ENCODE assay signal across 25 cellular contexts in the genomic region with DNA sequence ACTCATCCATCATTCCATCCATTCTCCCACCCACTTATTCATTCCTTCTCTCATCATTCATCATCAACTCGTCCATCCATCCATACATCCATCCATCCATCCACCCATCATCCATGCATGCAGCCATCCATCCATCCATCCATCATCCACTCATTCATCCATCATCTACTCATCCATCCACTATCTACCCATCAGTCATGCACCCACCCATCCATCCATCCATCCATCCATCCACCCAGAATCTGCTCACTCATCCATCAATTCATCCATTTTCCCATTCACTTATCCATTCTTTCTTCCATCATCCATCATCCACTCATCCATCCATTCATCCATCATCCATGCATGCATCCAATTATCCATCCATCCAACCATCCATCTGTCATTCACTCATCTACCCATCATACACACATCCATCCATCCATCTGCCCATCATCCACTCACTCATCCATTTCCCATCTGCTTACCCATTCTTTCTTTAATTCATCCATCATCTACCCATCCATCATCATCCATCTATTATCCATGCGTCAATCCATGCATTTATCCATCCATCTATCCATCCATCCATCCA.
A peak's percentile ranks its signal among the peaks of the same experiment; 100 is the strongest.
DNase-seq lines count a peak whose midpoint lies in the region; FAIRE-seq and TF ChIP-seq lines count a peak whose summit lies in the region.
"Had no signal": no experiment of that assay in that cellular context is flagged by ENCODE, and none has a peak within 500 bp of the region (broad histone marks: within the 10 kb centered on the region; RNA-seq: fewer than 3 reads in every experiment).

No MANE protein-coding gene starts in this region.

- no peaks in the 10 kb centered on the region for H3K4me1 Mint-ChIP-seq in activated naive CD8-positive, alpha-beta T cell treated with anti-CD3 and anti-CD28 coated beads for 36 hours
- H3K4me1 Mint-ChIP-seq: CD14-positive monocyte; CD4-positive, alpha-beta memory T cell; CD4-positive, CD25-positive, alpha-beta regulatory T cell; CD8-positive, alpha-beta memory T cell had no signal

- no peak overlapping the region for H2AFZ ChIP-seq in H1 (ENCODE audit: low read length)

- DNase-seq in HTR-8/SVneo (ENCODE audit: insufficient read length, low spot score) (no peak), H1 (ENCODE audit: low read depth in 1 of 2, low spot score in 2 of 2) (no peak), iPS-NIHi7 (ENCODE audit: extremely low spot score) (no peak)
- DNase-seq in activated naive CD8-positive, alpha-beta T cell treated with anti-CD3 and anti-CD28 coated beads for 36 hours = no peak
- DNase-seq: 8988T; ACHN; BE2C; CD4-positive, alpha-beta memory T cell; CD4-positive, CD25-positive, alpha-beta regulatory T cell; CD8-positive, alpha-beta memory T cell; COR-L47; DMS 273 treated with DMSO at 0.1 percent for 48 hours; DMS153; DMS53; DMS79; DND-41; EL; GDM1 had no signal

- no peak overlapping the region for H2BK120ac ChIP-seq in H1 (replicated peaks; ENCODE audit: low read depth, low read length)

- H3K36me3 ChIP-seq in HEK293 (ENCODE audit: control insufficient read depth in 2 of 2, insufficient read depth in 1 of 2, low read length in 2 of 2) = no peaks in the 10 kb centered on the region
- H3K36me3 ChIP-seq in H1 (ENCODE audit: control insufficient read depth in 2 of 4, insufficient read depth in 4 of 4, low read length in 3 of 4) = no peaks in the 10 kb centered on the region
- H3K36me3 ChIP-seq: BE2C, BLaER1 had no signal

- H3K4me2 ChIP-seq in H1 (ENCODE audit: insufficient read depth in 1 of 2, low read depth in 2 of 2, low read length in 2 of 2) = no peak overlapping the region
- H3K4me2 ChIP-seq: BLaER1 had no signal

- no peak overlapping the region for H3K4me3 Mint-ChIP-seq in activated naive CD8-positive, alpha-beta T cell treated with anti-CD3 and anti-CD28 coated beads for 36 hours
- H3K4me3 Mint-ChIP-seq: CD14-positive monocyte; CD4-positive, alpha-beta memory T cell; CD4-positive, CD25-positive, alpha-beta regulatory T cell; CD8-positive, alpha-beta memory T cell had no signal

- TF ChIP-seq POLR2A in H1 (IDR thresholded peaks at IDR 0.05; ENCODE audit: control extremely low read depth in 1 of 2, low read depth in 2 of 2, low read length in 2 of 2) = no peak

- peaks cover 8% of the 10 kb centered on the region for H3K27me3 Mint-ChIP-seq in activated naive CD8-positive, alpha-beta T cell treated with anti-CD3 and anti-CD28 coated beads for 36 hours

- H2BK15ac ChIP-seq in H1 (ENCODE audit: low read length) = no peak overlapping the region

- no peak overlapping the region for H3K27ac ChIP-seq in HEK293 (ENCODE audit: extremely low read depth, low read depth, low read length)
- H3K27ac ChIP-seq in H1 (ENCODE audit: low read depth, low read length) = no peak overlapping the region
- H3K27ac ChIP-seq: BLaER1 had no signal

- no peak overlapping the region for H3K18ac ChIP-seq in H1 (ENCODE audit: extremely low read depth, low read length)

- H4K20me1 ChIP-seq in H1 (replicated peaks in 1 of 2; ENCODE audit: control insufficient read depth in 1 of 2, insufficient read depth in 2 of 2, low read length in 2 of 2) = peaks cover 0 to 3% of the 10 kb centered on the region in 2 experiments
- H4K20me1 ChIP-seq: BLaER1 had no signal

- H3K79me1 ChIP-seq in H1 (ENCODE audit: low read depth, low read length) = no peaks in the 10 kb centered on the region

- H2BK20ac ChIP-seq in H1 (ENCODE audit: low read length) = no peak overlapping the region

- H3K9ac ChIP-seq in H1 (replicated peaks in 1 of 4; ENCODE audit: extremely low read depth in 1 of 4, low read depth in 3 of 4, low read length in 3 of 4) = no peak overlapping the region
- H3K9ac ChIP-seq: BLaER1 had no signal

- FAIRE-seq in HTR-8/SVneo (lab: Jason Lieb, UNC) (peak; percentile 51), H1 (lab: Jason Lieb, UNC) (no peak)
- FAIRE-seq: A204.1, GM12878, GM12892, GM18507 had no signal

- H3K9me3 Mint-ChIP-seq in activated naive CD8-positive, alpha-beta T cell treated with anti-CD3 and anti-CD28 coated beads for 36 hours = no peaks in the 10 kb centered on the region
- H3K9me3 Mint-ChIP-seq: CD8-positive, alpha-beta memory T cell had no signal

- no peak overlapping the region for H4K5ac ChIP-seq in H1 (ENCODE audit: insufficient read length, low read depth, low read length)

- no peaks in the 10 kb centered on the region for H3K27me3 ChIP-seq in H1 (replicated peaks in 1 of 4; ENCODE audit: control insufficient read depth in 3 of 4, extremely low read depth in 1 of 4, insufficient read depth in 3 of 4, low read length in 3 of 4)
- H3K27me3 ChIP-seq: BLaER1 had no signal

- no peak overlapping the region for H2BK12ac ChIP-seq in H1 (ENCODE audit: low read depth, low read length)

- H3K79me2 ChIP-seq in H1 (ENCODE audit: control insufficient read depth in 1 of 2, insufficient read depth in 2 of 2, low read length in 2 of 2) = no peaks in the 10 kb centered on the region

- H3K27ac Mint-ChIP-seq in activated naive CD8-positive, alpha-beta T cell treated with anti-CD3 and anti-CD28 coated beads for 36 hours = no peak overlapping the region
- H3K27ac Mint-ChIP-seq: CD14-positive monocyte; CD4-positive, alpha-beta memory T cell; CD4-positive, CD25-positive, alpha-beta regulatory T cell; CD8-positive, alpha-beta memory T cell had no signal

- H3K4ac ChIP-seq in H1 (replicated peaks; ENCODE audit: insufficient read length, low read depth, low read length) = no peak overlapping the region

- H3K9me3 ChIP-seq in HEK293 (ENCODE audit: control insufficient read depth, insufficient read depth, low read depth, low read length) = no peaks in the 10 kb centered on the region
- H3K9me3 ChIP-seq in H1 (ENCODE audit: insufficient read depth in 2 of 2, low read depth in 1 of 2, low read length in 1 of 2) = no peaks in the 10 kb centered on the region
- H3K9me3 ChIP-seq: BE2C, BLaER1 had no signal

- H3K23me2 ChIP-seq in H1 (ENCODE audit: low read depth, low read length) = peaks cover 7% of the 10 kb centered on the region; the same call in 1 of the 2 replicates

- H3K4me1 ChIP-seq in HEK293 (ENCODE audit: control insufficient read depth, insufficient read depth, low read length) (no peaks in the 10 kb centered on the region), H1 (replicated peaks in 1 of 4; ENCODE audit: control insufficient read depth in 3 of 4, insufficient read depth in 4 of 4, low read length in 3 of 4) (no peaks in the 10 kb centered on the region)
- H3K4me1 ChIP-seq: BE2C, BLaER1 had no signal

- no peak overlapping the region for H2AK5ac ChIP-seq in H1 (ENCODE audit: low read depth, low read length)

- no peak for TF ChIP-seq EP300 in H1 (IDR thresholded peaks at IDR 0.05; ENCODE audit: borderline replicate concordance in 1 of 2, low read depth in 2 of 2, low read length in 2 of 2)

- no peak overlapping the region for H2BK5ac ChIP-seq in H1 (ENCODE audit: low read depth, low read length)

- POLR2A ChIA-PET in HEK293 (lab: Yijun Ruan, JAX) = no interaction called here
- POLR2A ChIA-PET in H1 (lab: Charles Lee; ENCODE audit: partially characterized antibody) = no interaction called here

- no peak overlapping the region for H3K14ac ChIP-seq in H1 (ENCODE audit: insufficient read length)

- no peak overlapping the region for H4K8ac ChIP-seq in H1 (ENCODE audit: extremely low read depth, insufficient read depth, low read length)

- TF ChIP-seq CTCF in HEK293 (tag by site-specific recombination; IDR thresholded peaks at IDR 0.05) = no peak
- no peak for TF ChIP-seq CTCF in H1 (IDR thresholded peaks at IDR 0.05; ENCODE audit: control extremely low read depth in 1 of 3, insufficient read depth in 1 of 3, low read depth in 1 of 3, low read length in 3 of 3)

- H4K91ac ChIP-seq in H1 (replicated peaks; ENCODE audit: insufficient read length, low read length) = no peak overlapping the region

- 84 to 100% methylated on average over 2 of the region's 2 CpGs for WGBS in H1 (ENCODE audit: extremely low coverage in 1 of 2, insufficient coverage in 1 of 2, insufficient read length in 1 of 2, insufficient replicate concordance in 2 of 2, low coverage in 1 of 2, low lambda C conversion rate in 2 of 2, missing lambda C conversion rate in 1 of 2), 2 experiments

- CTCF ChIA-PET in HEK293 (lab: Yijun Ruan, JAX) (no interaction called here), H1 (lab: Charles Lee; ENCODE audit: partially characterized antibody) (interaction anchor here (1.4 kb wide), 1 partner anchor 32 kb away, joined by 5 read pairs; no protein-coding TSS in a partner anchor)

- TF ChIP-seq RAD21 in H1 (IDR thresholded peaks at IDR 0.05 in 1 of 2, conservative IDR thresholded peaks at IDR 0.05 in 1 of 2; ENCODE audit: low read depth in 2 of 2, low read length in 2 of 2) = no peak

- no peak overlapping the region for H3K23ac ChIP-seq in H1 (ENCODE audit: insufficient read length)

- no peaks in the 10 kb centered on the region for H3K36me3 Mint-ChIP-seq in activated naive CD8-positive, alpha-beta T cell treated with anti-CD3 and anti-CD28 coated beads for 36 hours
- H3K36me3 Mint-ChIP-seq: CD14-positive monocyte; CD4-positive, alpha-beta memory T cell; CD4-positive, CD25-positive, alpha-beta regulatory T cell had no signal

- no peak overlapping the region for H3K4me3 ChIP-seq in HEK293 (ENCODE audit: low read depth, low read length)
- H3K4me3 ChIP-seq in H1 (ENCODE audit: extremely low read depth in 1 of 4, insufficient read depth in 2 of 4, low read depth in 3 of 4, low read length in 4 of 4) = no peak overlapping the region
- H3K4me3 ChIP-seq: BLaER1, GM12878 had no signal

- H3K56ac ChIP-seq in H1 (replicated peaks; ENCODE audit: insufficient read length, low read depth, low read length) = peak overlapping the region; percentile 74

TF ChIP-seq in HEK293, 187 proteins besides CTCF, POLR2A, EP300 and RAD21 (continues in another document):
- TF ChIP-seq ZNF366 (tag by site-specific recombination; conservative IDR thresholded peaks at IDR 0.05) = peak; percentile 92
- no peak for TF ChIP-seq ZNF24 (tag by site-specific recombination; IDR thresholded peaks at IDR 0.05)
- no peak for TF ChIP-seq KLF8 (tag by site-specific recombination; IDR thresholded peaks at IDR 0.05)
- no peak for TF ChIP-seq ZNF473 (tag by site-specific recombination; IDR thresholded peaks at IDR 0.05)
- no peak for TF ChIP-seq OVOL3 (tag by site-specific recombination; IDR thresholded peaks at IDR 0.05)

TF ChIP-seq in H1, 55 proteins besides CTCF, POLR2A, EP300 and RAD21 (continues in another document):
- TF ChIP-seq CEBPB (IDR thresholded peaks at IDR 0.05; ENCODE audit: low read depth, low read length) (no peak), TCF12 (IDR thresholded peaks at IDR 0.05; ENCODE audit: low read depth, low read length) (no peak), TAF1 (IDR thresholded peaks at IDR 0.05; ENCODE audit: low read depth, low read length) (no peak), NRF1 (IDR thresholded peaks at IDR 0.05; ENCODE audit: low read depth, low read length) (no peak), SRF (IDR thresholded peaks at IDR 0.05; ENCODE audit: low read depth, low read length) (no peak), SAP30 (IDR thresholded peaks at IDR 0.05; ENCODE audit: insufficient read depth, insufficient replicate concordance, low read length) (no peak), ASH2L (IDR thresholded peaks at IDR 0.05; ENCODE audit: low read length) (no peak), ZNF274 (IDR thresholded peaks at IDR 0.05; ENCODE audit: borderline replicate concordance, extremely low read depth, low read length) (no peak), SIN3A (conservative IDR thresholded peaks at IDR 0.05 in 1 of 2, IDR thresholded peaks at IDR 0.05 in 1 of 2; ENCODE audit: low read depth in 1 of 2, low read length in 2 of 2) (no peak)
